In the genomic region with DNA sequence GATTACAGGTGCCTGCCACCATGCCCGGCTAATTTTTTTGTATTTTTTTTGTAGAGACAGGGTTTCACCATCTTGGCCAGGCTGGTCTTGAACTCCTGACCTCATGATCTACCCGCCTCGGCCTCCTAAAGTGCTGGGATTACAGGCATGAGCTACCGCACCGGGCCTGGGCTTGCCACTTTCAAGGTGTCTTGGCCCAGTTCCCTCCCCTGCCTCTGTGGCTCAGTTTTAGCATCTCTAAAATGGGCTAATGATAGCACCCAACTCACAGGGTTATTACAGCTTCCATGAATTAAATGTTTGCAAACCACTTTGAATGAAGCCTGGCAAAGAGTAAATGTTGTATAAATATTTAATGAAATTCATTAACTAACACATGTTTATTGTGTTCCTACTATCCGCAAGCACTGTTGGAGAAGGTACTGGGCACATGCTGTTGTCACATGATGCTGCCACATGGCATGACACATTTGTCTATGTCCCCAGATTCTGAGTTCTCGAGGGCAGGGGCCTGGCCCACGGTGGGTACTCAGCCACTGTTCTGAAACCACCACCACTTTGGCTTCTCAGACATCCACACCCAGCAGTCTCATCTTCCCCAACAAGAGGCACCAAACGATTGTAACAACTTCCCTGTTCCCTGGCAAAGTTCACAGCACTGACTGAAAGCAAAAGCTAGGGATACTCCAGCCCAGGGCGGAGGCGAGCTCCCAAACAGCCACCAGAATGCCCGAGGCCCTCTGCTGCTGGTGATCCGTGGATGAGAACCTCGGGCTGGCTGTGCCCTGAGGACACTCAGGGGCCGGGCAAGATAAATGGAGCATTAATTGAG, we compare ENCODE assay signal across 10 cellular contexts. TPM values are rescaled to one million over a fixed set of nuclear protein-coding genes. Genes with fewer than 3 reads are reported as not detected.
DNase-seq lines count a peak whose midpoint lies in the region; ATAC-seq and TF ChIP-seq lines count a peak whose summit lies in the region.
"Had no signal": no experiment of that assay in that cellular context is flagged by ENCODE, and none has a peak within 500 bp of the region (broad histone marks: within the 10 kb centered on the region; RNA-seq: fewer than 3 reads in every experiment).

No MANE protein-coding gene starts in this region.

- H3K36me3 Mint-ChIP-seq in naive B cell, result no peaks in the 10 kb centered on the region

- no peak for TF ChIP-seq POLR2A in breast epithelium (IDR thresholded peaks at IDR 0.05)
- no peak for TF ChIP-seq POLR2A in upper lobe of left lung (IDR thresholded peaks at IDR 0.05)

- ATAC-seq in heart right ventricle, result no peak
- no peak for ATAC-seq in naive B cell (ENCODE audit: low read depth in 2 of 2)
- ATAC-seq in upper lobe of left lung (ENCODE audit: low FRiP score in 2 of 2), result no peak
- ATAC-seq in GM21717 (IDR thresholded peaks at IDR 0.05; ENCODE audit: unreplicated experiment), result no peak
- no peak for ATAC-seq in HG02840 (IDR thresholded peaks at IDR 0.05; ENCODE audit: low FRiP score, unreplicated experiment)

- H3K36me3 ChIP-seq in cardiac muscle cell (no peaks in the 10 kb centered on the region), heart right ventricle (peaks cover 0 to 8% (median 0%) of the 10 kb centered on the region in 9 donors), breast epithelium (no peaks in the 10 kb centered on the region), upper lobe of left lung (no peaks in the 10 kb centered on the region)

- intact Hi-C loops in heart right ventricle (cut with DNase I), result no loop called here
- intact Hi-C loops in breast epithelium (cut with DNase I; ENCODE audit: low total_unique reads), result no loop called here

- DNase-seq in cardiac muscle cell (ENCODE audit: low read depth in 1 of 2, low spot score in 1 of 2) (no peak), heart right ventricle (no peak), breast epithelium (ENCODE audit: low spot score in 2 of 2) (no peak), naive B cell (no peak), upper lobe of left lung (no peak)
- no peak for DNase-seq in stimulated activated CD4-positive, alpha-beta T cell treated with anti-CD3 and anti-CD28 coated beads, Interleukin-4, amount 100 ng/mL, for 24 hours
- DNase-seq: activated CD4-positive, alpha-beta T cell treated with anti-CD3 and anti-CD28 coated beads for 4 hours; NCI-H1417 treated with DMSO at 0.1 percent for 48 hours had no signal

- no peaks in the 10 kb centered on the region for H3K27me3 Mint-ChIP-seq in naive B cell

- H3K4me1 ChIP-seq in cardiac muscle cell (ENCODE audit: low read depth) (peaks cover 41% of the 10 kb centered on the region), heart right ventricle (peaks cover 37 to 99% (median 72%) of the 10 kb centered on the region in 9 donors), breast epithelium (peaks cover 15 to 33% of the 10 kb centered on the region in 2 donors), upper lobe of left lung (peaks cover 73 to 84% (median 79%) of the 10 kb centered on the region in 4 donors)

- 84 to 88% methylated on average over 15 of the region's 15 CpGs for WGBS in heart right ventricle, 2 donors
- WGBS in upper lobe of left lung, 2 donors, result 68 to 82% methylated on average over 15 of the region's 15 CpGs

- H3K4me3 ChIP-seq in cardiac muscle cell, result no peak overlapping the region
- H3K4me3 ChIP-seq in heart right ventricle, result no peak overlapping the region
- no peak overlapping the region for H3K4me3 ChIP-seq in breast epithelium
- H3K4me3 ChIP-seq in upper lobe of left lung, result no peak overlapping the region

- peak overlapping the region in 5 of 8 donors; percentile 15 to 65 (median 50) for H3K4me3 Mint-ChIP-seq in naive B cell

- peak overlapping the region in 5 of 6 donors; percentile 22 to 82 (median 66) for H3K27ac Mint-ChIP-seq in naive B cell

- TF ChIP-seq CTCF in cardiac muscle cell (IDR thresholded peaks at IDR 0.05; ENCODE audit: low read depth, low read length) (no peak), heart right ventricle (IDR thresholded peaks at IDR 0.05) (no peak), breast epithelium (IDR thresholded peaks at IDR 0.05) (no peak), upper lobe of left lung (IDR thresholded peaks at IDR 0.05) (no peak)

- no peaks in the 10 kb centered on the region for H3K9me3 Mint-ChIP-seq in naive B cell

- H3K27me3 ChIP-seq in cardiac muscle cell (no peaks in the 10 kb centered on the region), heart right ventricle (no peaks in the 10 kb centered on the region), breast epithelium (no peaks in the 10 kb centered on the region), upper lobe of left lung (no peaks in the 10 kb centered on the region)

- H3K27ac ChIP-seq in cardiac muscle cell (peak overlapping the region; percentile 45), heart right ventricle (peak overlapping the region in 1 of 10 donors; percentile 93), breast epithelium (peak overlapping the region; percentile 83 to 92), upper lobe of left lung (peak overlapping the region in 3 of 4 donors; percentile 31 to 73 (median 57))

- H3K4me1 Mint-ChIP-seq in naive B cell, result peaks cover 59 to 75% (median 71%) of the 10 kb centered on the region in 3 donors

- no peak for TF ChIP-seq EP300 in upper lobe of left lung (IDR thresholded peaks at IDR 0.05)

- H3K9me3 ChIP-seq in cardiac muscle cell (ENCODE audit: low read depth), result no peaks in the 10 kb centered on the region
- no peaks in the 10 kb centered on the region for H3K9me3 ChIP-seq in heart right ventricle
- no peaks in the 10 kb centered on the region for H3K9me3 ChIP-seq in breast epithelium
- H3K9me3 ChIP-seq in upper lobe of left lung, result no peaks in the 10 kb centered on the region

RNA-seq across cellular contexts. Expression of a gene that starts 9.7 kb away (rescaled TPM):
- total RNA-seq in cardiac muscle cell (8.0 and 18.5 TPM in 2 replicates), heart right ventricle (1 to 10 TPM; 3.2 to 8.2 (median 4.7) TPM), breast epithelium (10 to 100 TPM in 2 of 3 donors, 1 to 10 TPM in 1; 5.8 to 35.3 (median 34.4) TPM), upper lobe of left lung (10 to 100 TPM in 3 of 6 donors, 1 to 10 TPM in 3; 9.2 to 19.3 (median 11.0) TPM)
- polyA plus RNA-seq in cardiac muscle cell (0.78 and 1.8 TPM in 2 replicates), heart right ventricle (1 to 10 TPM; 2.2 to 2.3 TPM), naive B cell (ENCODE audit: low read depth in 6 of 6) (1 to 10 TPM in 4 of 6 donors, under 1 TPM in 2; 0.09 to 3.2 (median 1.4) TPM)

RNA-seq across cellular contexts. Expression of a gene that starts 44.4 kb away (rescaled TPM):
- total RNA-seq in cardiac muscle cell (103 and 138 TPM in 2 replicates), heart right ventricle (10 to 100 TPM; 18.5 to 60.8 (median 44.7) TPM), breast epithelium (10 to 100 TPM; 15.7 to 81.0 (median 23.7) TPM), upper lobe of left lung (10 to 100 TPM in 5 of 6 donors, 1 to 10 TPM in 1; 5.7 to 13.4 (median 11.5) TPM)
- polyA plus RNA-seq in cardiac muscle cell (122 and 126 TPM in 2 replicates), heart right ventricle (10 to 100 TPM; 12.7 to 24.0 TPM), naive B cell (ENCODE audit: low read depth in 6 of 6) (1 to 10 TPM in 4 of 6 donors, under 1 TPM in 2; 0.96 to 6.7 (median 1.1) TPM)
